In the genomic region with DNA sequence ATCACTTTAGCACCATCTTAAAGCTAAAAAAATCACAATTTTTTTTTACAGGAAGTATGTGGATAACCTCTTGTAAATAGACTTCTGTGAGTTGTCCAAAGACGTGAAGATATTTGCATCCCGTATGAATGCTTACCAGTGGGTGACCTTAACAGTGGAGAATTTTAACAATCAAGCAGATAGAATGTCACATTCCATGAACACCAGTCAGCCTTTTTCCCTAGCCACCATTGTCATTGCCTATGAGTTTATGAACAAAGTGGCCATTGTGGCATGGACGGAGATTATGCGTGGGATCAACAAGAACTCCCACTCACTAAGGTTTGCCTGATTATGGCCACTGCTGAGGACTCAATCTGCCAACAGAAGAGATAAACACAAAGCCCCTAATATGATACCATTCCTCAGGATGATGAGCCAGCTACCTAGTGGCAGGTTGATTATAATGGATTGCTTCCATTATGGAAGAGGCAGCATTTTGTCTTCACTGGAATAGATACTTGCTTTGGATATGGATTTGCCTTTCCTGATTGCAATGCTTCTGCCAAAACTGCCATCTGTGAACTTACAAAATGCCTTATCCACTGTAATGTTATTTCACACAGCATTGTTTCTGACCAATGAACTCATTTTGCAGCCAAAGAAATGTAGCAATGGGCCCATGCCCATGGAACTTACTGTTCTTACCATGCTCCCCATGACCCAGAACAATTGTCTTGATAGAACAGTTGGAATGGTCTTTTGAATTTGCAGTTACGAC, we compare ENCODE assay signal across 27 cellular contexts.
A peak's percentile ranks its signal among the peaks of the same experiment; 100 is the strongest.
DNase-seq lines count a peak whose midpoint lies in the region; ATAC-seq, FAIRE-seq and TF ChIP-seq lines count a peak whose summit lies in the region.
"Had no signal": no experiment of that assay in that cellular context is flagged by ENCODE, and none has a peak within 500 bp of the region (broad histone marks: within the 10 kb centered on the region; RNA-seq: fewer than 3 reads in every experiment).

No MANE protein-coding gene starts in this region.

- no peak for TF ChIP-seq CTCF in astrocyte (IDR thresholded peaks at IDR 0.05; ENCODE audit: insufficient read depth, low read depth, low read length)
- TF ChIP-seq CTCF in upper lobe of right lung (IDR thresholded peaks at IDR 0.05): no peak

- peak overlapping the region; percentile 15 for H2AFZ ChIP-seq in astrocyte (ENCODE audit: low read depth, low read length)

- H3K27ac ChIP-seq in astrocyte (ENCODE audit: low read depth, low read length): no peak overlapping the region
- no peak overlapping the region for H3K27ac ChIP-seq in mesendoderm (ENCODE audit: low read depth, low read length)
- H3K27ac ChIP-seq in upper lobe of right lung: no peak overlapping the region
- H3K27ac ChIP-seq: 22Rv1; BLaER1 treated with 17β-estradiol and CSF1 and Interleukin-3, amounts not matched to agents 10 nM and 100 nM; HL-60; KMS-11; RWPE1 had no signal

- H4K20me1 ChIP-seq in astrocyte (ENCODE audit: insufficient read depth, low read length): no peaks in the 10 kb centered on the region
- H4K20me1 ChIP-seq: BLaER1 treated with 17β-estradiol and CSF1 and Interleukin-3, amounts not matched to agents 10 nM and 100 nM had no signal

- no peak for FAIRE-seq in astrocyte (lab: Jason Lieb, UNC)
- FAIRE-seq: GM19239, H54, HTR-8/SVneo had no signal

- peaks cover 2% of the 10 kb centered on the region for H3K9me3 Mint-ChIP-seq in astrocyte (ENCODE audit: unreplicated experiment)
- H3K9me3 Mint-ChIP-seq: CD8-positive, alpha-beta T cell had no signal

- no peak overlapping the region for H4K8ac ChIP-seq in mesendoderm (ENCODE audit: low read depth, low read length)

- no peaks in the 10 kb centered on the region for H3K79me2 ChIP-seq in astrocyte (ENCODE audit: insufficient read depth, low read length)
- no peaks in the 10 kb centered on the region for H3K79me2 ChIP-seq in mesendoderm (ENCODE audit: control insufficient read depth, insufficient read depth, low read length)

- H3K9ac ChIP-seq in astrocyte (ENCODE audit: low read length) (no peak overlapping the region), mesendoderm (ENCODE audit: low read length) (no peak overlapping the region)
- H3K9ac ChIP-seq: BLaER1 treated with 17β-estradiol and CSF1 and Interleukin-3, amounts not matched to agents 10 nM and 100 nM; KMS-11 had no signal

- H2AK5ac ChIP-seq in mesendoderm (ENCODE audit: low read length): no peak overlapping the region

- H3K27ac Mint-ChIP-seq in astrocyte (ENCODE audit: unreplicated experiment): no peak overlapping the region
- H3K27ac Mint-ChIP-seq: CD8-positive, alpha-beta T cell had no signal

- H3K18ac ChIP-seq in mesendoderm (ENCODE audit: low read length): no peak overlapping the region

- no peaks in the 10 kb centered on the region for H3K4me1 ChIP-seq in astrocyte (ENCODE audit: insufficient read depth, low read length)
- no peaks in the 10 kb centered on the region for H3K4me1 ChIP-seq in mesendoderm (ENCODE audit: control insufficient read depth, low read depth, low read length)
- H3K4me1 ChIP-seq in upper lobe of right lung: no peaks in the 10 kb centered on the region
- H3K4me1 ChIP-seq: BLaER1 treated with 17β-estradiol and CSF1 and Interleukin-3, amounts not matched to agents 10 nM and 100 nM had no signal

- H2BK5ac ChIP-seq in mesendoderm (ENCODE audit: low read length): no peak overlapping the region

- H3K27me3 ChIP-seq in astrocyte (ENCODE audit: insufficient read depth, low read length) (no peaks in the 10 kb centered on the region), mesendoderm (ENCODE audit: insufficient read depth, low read length, poor library complexity) (no peaks in the 10 kb centered on the region), upper lobe of right lung (no peaks in the 10 kb centered on the region)
- H3K27me3 ChIP-seq: BLaER1 treated with 17β-estradiol and CSF1 and Interleukin-3, amounts not matched to agents 10 nM and 100 nM had no signal

- no CpG with 5 or more reads among the region's 5 CpGs for WGBS in mesendoderm (ENCODE audit: extremely low coverage, insufficient coverage, low lambda C conversion rate)

- H3K9me3 ChIP-seq in astrocyte (ENCODE audit: insufficient read depth, low read depth, low read length) (no peaks in the 10 kb centered on the region), upper lobe of right lung (no peaks in the 10 kb centered on the region)
- H3K9me3 ChIP-seq: BLaER1 treated with 17β-estradiol and CSF1 and Interleukin-3, amounts not matched to agents 10 nM and 100 nM had no signal

- no peak overlapping the region for H3K23ac ChIP-seq in mesendoderm (ENCODE audit: low read length)

- no peaks in the 10 kb centered on the region for H3K36me3 Mint-ChIP-seq in astrocyte (ENCODE audit: low read depth, unreplicated experiment)
- H3K36me3 Mint-ChIP-seq: CD8-positive, alpha-beta T cell had no signal

- no peak overlapping the region for H3K4me3 Mint-ChIP-seq in astrocyte (ENCODE audit: unreplicated experiment)
- H3K4me3 Mint-ChIP-seq: CD8-positive, alpha-beta T cell had no signal

- ATAC-seq in esophagus mucosa (no peak), GM21526 (IDR thresholded peaks at IDR 0.05; ENCODE audit: low FRiP score, unreplicated experiment) (no peak), upper lobe of right lung (no peak)
- ATAC-seq: CD8-positive, alpha-beta T cell had no signal

- H3K4me2 ChIP-seq in astrocyte (ENCODE audit: low read length) (no peak overlapping the region), mesendoderm (ENCODE audit: low read length) (no peak overlapping the region)
- H3K4me2 ChIP-seq: BLaER1 treated with 17β-estradiol and CSF1 and Interleukin-3, amounts not matched to agents 10 nM and 100 nM; KMS-11 had no signal

- no peak overlapping the region for H3K4me3 ChIP-seq in astrocyte (ENCODE audit: insufficient read depth, low read depth, low read length)
- H3K4me3 ChIP-seq in mesendoderm (ENCODE audit: low read length): no peak overlapping the region
- H3K4me3 ChIP-seq in upper lobe of right lung: no peak overlapping the region
- H3K4me3 ChIP-seq: BLaER1 treated with 17β-estradiol and CSF1 and Interleukin-3, amounts not matched to agents 10 nM and 100 nM had no signal

- H3K4ac ChIP-seq in mesendoderm (ENCODE audit: low read depth, low read length): no peak overlapping the region

- no peaks in the 10 kb centered on the region for H3K79me1 ChIP-seq in mesendoderm (ENCODE audit: low read length)

- H2BK120ac ChIP-seq in mesendoderm (ENCODE audit: low read depth, low read length): no peak overlapping the region

- DNase-seq in COLO829 (ENCODE audit: low spot score) (peak; percentile 81), M059J (ENCODE audit: low read depth) (peak; percentile 21), astrocyte (ENCODE audit: low read depth) (peak; percentile 1), mesendoderm (peak; percentile 5), upper lobe of right lung (no peak)
- DNase-seq in effector CD8-positive, alpha-beta T cell (lab: John Stamatoyannopoulos, UW): no peak
- DNase-seq: Calu3; CD8-positive, alpha-beta T cell; DMS153; GDM1; NCI-H1105; NCI-H146; NCI-H2029; NCI-H2227 treated with DMSO at 0.1 percent for 48 hours; NCI-H510A treated with DMSO at 0.1 percent for 48 hours; NCI-H748 treated with DMSO at 0.1 percent for 48 hours; SIG-M5 had no signal

- H2BK15ac ChIP-seq in mesendoderm (replicated peaks; ENCODE audit: low read depth): no peak overlapping the region

- no peak overlapping the region for H4K5ac ChIP-seq in mesendoderm (ENCODE audit: low read length)

- H3K56ac ChIP-seq in mesendoderm (ENCODE audit: low read length): no peak overlapping the region

- H3K4me1 Mint-ChIP-seq in astrocyte (ENCODE audit: low read depth, unreplicated experiment): peaks cover 6% of the 10 kb centered on the region

- intact Hi-C loops in upper lobe of right lung (cut with DNase I): no loop called here

- H3K27me3 Mint-ChIP-seq in astrocyte (ENCODE audit: low read depth, unreplicated experiment): no peaks in the 10 kb centered on the region

- no peaks in the 10 kb centered on the region for H3K36me3 ChIP-seq in astrocyte (ENCODE audit: insufficient read depth, low read length)
- no peaks in the 10 kb centered on the region for H3K36me3 ChIP-seq in mesendoderm (ENCODE audit: control insufficient read depth, insufficient read depth, low read length)
- no peaks in the 10 kb centered on the region for H3K36me3 ChIP-seq in upper lobe of right lung
- H3K36me3 ChIP-seq: BLaER1 treated with 17β-estradiol and CSF1 and Interleukin-3, amounts not matched to agents 10 nM and 100 nM had no signal

Comparison
In these comparisons a context has a peak if more than half of its experiments do, and no peak if none do; other contexts are left out.
1. DNase-seq: peak in COLO829 (single experiment), M059J (single experiment), astrocyte (single experiment) and mesendoderm (single experiment); none in effector CD8-positive, alpha-beta T cell (single experiment) and upper lobe of right lung (single experiment).